ENCODE assay signal across 1 cellular context in the genomic region with DNA sequence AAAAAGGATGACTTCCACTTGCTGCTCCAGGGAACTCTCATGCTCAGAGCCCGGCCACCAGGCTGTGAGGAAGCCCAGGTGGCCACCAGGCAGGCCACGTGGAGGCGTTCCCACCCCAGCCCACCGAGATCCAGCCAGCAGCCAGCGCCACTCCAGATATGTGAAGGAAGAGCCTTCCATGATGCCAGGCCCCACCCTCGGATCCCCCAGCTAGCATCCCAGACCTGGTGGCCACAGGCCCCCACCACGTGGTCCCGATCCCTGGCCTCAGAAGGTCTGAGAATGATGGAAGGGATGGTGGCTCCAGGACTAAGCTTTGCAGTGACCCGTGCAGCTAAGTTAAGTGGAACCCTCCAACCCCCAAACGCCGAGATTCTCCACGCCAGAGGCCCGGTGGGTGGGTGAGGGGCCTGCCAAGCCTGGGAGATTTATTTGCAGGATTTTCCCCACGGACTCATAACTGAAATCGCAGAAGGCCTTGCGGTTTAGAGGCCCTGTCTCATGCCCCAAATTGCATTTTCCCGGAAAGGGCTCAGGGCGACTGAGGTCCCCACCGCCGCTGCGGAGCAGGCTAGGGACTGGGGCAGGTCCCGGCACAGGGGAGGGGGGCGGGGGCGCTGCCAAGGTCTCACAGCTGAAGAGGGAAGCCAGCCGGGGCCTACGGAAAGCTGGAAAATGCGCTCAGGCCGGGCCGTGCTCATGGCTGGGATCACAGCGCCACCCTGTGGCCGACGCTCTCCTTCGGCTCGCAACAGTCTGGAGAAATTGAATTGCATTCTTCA.
TF ChIP-seq lines count a peak whose summit lies in the region.

No MANE protein-coding gene starts in this region.

TF ChIP-seq in WTC11, 78 proteins besides CTCF, POLR2A, EP300 and RAD21 (continued from another document):
- TF ChIP-seq, protein P1, sequence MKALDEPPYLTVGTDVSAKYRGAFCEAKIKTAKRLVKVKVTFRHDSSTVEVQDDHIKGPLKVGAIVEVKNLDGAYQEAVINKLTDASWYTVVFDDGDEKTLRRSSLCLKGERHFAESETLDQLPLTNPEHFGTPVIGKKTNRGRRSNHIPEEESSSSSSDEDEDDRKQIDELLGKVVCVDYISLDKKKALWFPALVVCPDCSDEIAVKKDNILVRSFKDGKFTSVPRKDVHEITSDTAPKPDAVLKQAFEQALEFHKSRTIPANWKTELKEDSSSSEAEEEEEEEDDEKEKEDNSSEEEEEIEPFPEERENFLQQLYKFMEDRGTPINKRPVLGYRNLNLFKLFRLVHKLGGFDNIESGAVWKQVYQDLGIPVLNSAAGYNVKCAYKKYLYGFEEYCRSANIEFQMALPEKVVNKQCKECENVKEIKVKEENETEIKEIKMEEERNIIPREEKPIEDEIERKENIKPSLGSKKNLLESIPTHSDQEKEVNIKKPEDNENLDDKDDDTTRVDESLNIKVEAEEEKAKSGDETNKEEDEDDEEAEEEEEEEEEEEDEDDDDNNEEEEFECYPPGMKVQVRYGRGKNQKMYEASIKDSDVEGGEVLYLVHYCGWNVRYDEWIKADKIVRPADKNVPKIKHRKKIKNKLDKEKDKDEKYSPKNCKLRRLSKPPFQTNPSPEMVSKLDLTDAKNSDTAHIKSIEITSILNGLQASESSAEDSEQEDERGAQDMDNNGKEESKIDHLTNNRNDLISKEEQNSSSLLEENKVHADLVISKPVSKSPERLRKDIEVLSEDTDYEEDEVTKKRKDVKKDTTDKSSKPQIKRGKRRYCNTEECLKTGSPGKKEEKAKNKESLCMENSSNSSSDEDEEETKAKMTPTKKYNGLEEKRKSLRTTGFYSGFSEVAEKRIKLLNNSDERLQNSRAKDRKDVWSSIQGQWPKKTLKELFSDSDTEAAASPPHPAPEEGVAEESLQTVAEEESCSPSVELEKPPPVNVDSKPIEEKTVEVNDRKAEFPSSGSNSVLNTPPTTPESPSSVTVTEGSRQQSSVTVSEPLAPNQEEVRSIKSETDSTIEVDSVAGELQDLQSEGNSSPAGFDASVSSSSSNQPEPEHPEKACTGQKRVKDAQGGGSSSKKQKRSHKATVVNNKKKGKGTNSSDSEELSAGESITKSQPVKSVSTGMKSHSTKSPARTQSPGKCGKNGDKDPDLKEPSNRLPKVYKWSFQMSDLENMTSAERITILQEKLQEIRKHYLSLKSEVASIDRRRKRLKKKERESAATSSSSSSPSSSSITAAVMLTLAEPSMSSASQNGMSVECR (CRISPR knock-in tag; IDR thresholded peaks at IDR 0.05; ENCODE audit: borderline replicate concordance) = no peak
